Comparison of ENCODE assay signal across 8 cellular contexts in genomic region chr6:152983637-152984386, GRCh38. TPM values are rescaled to one million over a fixed set of nuclear protein-coding genes. Genes with fewer than 3 reads are reported as not detected.
DNase-seq lines count a peak whose midpoint lies in the region; ATAC-seq lines count a peak whose summit lies in the region.

No MANE protein-coding gene starts in this region.

- ATAC-seq in HG02938 (IDR thresholded peaks at IDR 0.05; ENCODE audit: unreplicated experiment), result peak; percentile 18

- DNase-seq in NCI-H1417 (lab: John Stamatoyannopoulos, UW), result peak; percentile 47 to 91 (median 84)
- no peak for DNase-seq in NCI-H1417 treated with DMSO at 0.1 percent for 48 hours (lab: John Stamatoyannopoulos, UW)
- DNase-seq in NCI-H2171 treated with DMSO at 0.1 percent for 48 hours (lab: John Stamatoyannopoulos, UW), result peak; percentile 85
- peak; percentile 59 to 91 for DNase-seq in activated CD4-positive, alpha-beta T cell treated with anti-CD3 and anti-CD28 coated beads for 24 hours (ENCODE audit: low read depth in 2 of 2)
- peak; percentile 94 for DNase-seq in cerebellum (ENCODE audit: low spot score)
- peak; percentile 55 for DNase-seq in kidney glomerular epithelial cell (lab: John Stamatoyannopoulos, UW)
- peak; percentile 71 to 91 for DNase-seq in stimulated activated CD4-positive, alpha-beta T cell treated with anti-CD3 and anti-CD28 coated beads, Interleukin-15, amount 100 ng/mL, for 48 hours (ENCODE audit: low read depth in 2 of 2)

RNA-seq across cellular contexts. Expression of gene FBXO5, which starts 1.0 kb away (rescaled TPM):
- 16.1 TPM for total RNA-seq in cerebellum

RNA-seq across cellular contexts. Expression of gene MTRF1L, which starts 18.7 kb away (rescaled TPM):
- 21.7 TPM for total RNA-seq in cerebellum
